Comparison of ENCODE assay signal across 24 cellular contexts in the genomic region with DNA sequence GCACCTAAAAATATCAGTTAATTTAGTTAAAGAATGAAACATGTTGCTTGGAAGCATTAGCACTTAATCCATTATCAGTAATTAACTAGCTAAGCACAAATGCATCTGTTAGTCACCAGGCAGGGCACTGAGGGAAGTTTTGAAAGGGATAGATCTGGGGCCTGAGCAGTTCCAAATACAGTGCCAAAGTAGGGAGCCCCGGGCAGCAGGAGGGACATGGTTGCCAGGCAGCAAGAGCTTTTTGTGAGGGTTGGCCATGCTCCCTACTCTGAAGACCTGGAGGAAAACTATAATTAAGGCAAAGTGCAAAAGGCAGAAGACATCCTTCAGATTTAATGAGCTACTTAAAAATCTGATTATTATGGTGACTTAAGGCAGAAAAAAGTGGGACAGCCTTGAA.
DNase-seq lines count a peak whose midpoint lies in the region; FAIRE-seq and TF ChIP-seq lines count a peak whose summit lies in the region.
"Had no signal": no experiment of that assay in that cellular context is flagged by ENCODE, and none has a peak within 500 bp of the region (broad histone marks: within the 10 kb centered on the region; RNA-seq: fewer than 3 reads in every experiment).

No MANE protein-coding gene starts in this region.

- no peak overlapping the region for H3K4me3 Mint-ChIP-seq in glutamatergic neuron (ENCODE audit: unreplicated experiment)
- H3K4me3 Mint-ChIP-seq: CD8-positive, alpha-beta T cell; IgD-negative memory B cell had no signal

- peak; percentile 92 for FAIRE-seq in D721Med (lab: Jason Lieb, UNC)
- FAIRE-seq: A204.1, GM12892, H1, RCC 7860 had no signal

- no peaks in the 10 kb centered on the region for H3K4me1 Mint-ChIP-seq in glutamatergic neuron (ENCODE audit: low read depth, unreplicated experiment)
- H3K4me1 Mint-ChIP-seq: IgD-negative memory B cell had no signal

- peaks cover 2% of the 10 kb centered on the region for H3K9me3 Mint-ChIP-seq in glutamatergic neuron (ENCODE audit: unreplicated experiment)
- H3K9me3 Mint-ChIP-seq: CD8-positive, alpha-beta T cell; IgD-negative memory B cell had no signal

- H3K27me3 Mint-ChIP-seq in glutamatergic neuron (ENCODE audit: unreplicated experiment), result no peaks in the 10 kb centered on the region

- no peak for TF ChIP-seq CTCF in D721Med (IDR thresholded peaks at IDR 0.05; ENCODE audit: insufficient read depth, missing control alignments)
- TF ChIP-seq CTCF in glutamatergic neuron (IDR thresholded peaks at IDR 0.05; ENCODE audit: partially characterized antibody, unreplicated experiment), result no peak

- H3K36me3 Mint-ChIP-seq in glutamatergic neuron (ENCODE audit: unreplicated experiment), result no peaks in the 10 kb centered on the region
- H3K36me3 Mint-ChIP-seq: CD8-positive, alpha-beta T cell; IgD-negative memory B cell had no signal

- DNase-seq in Ammon's horn (ENCODE audit: low spot score), result peak; percentile 16
- DNase-seq in D721Med (ENCODE audit: insufficient read length, low spot score), result no peak
- DNase-seq in NCI-H69 (lab: John Stamatoyannopoulos, UW), result peak; percentile 73
- peak; percentile 35 for DNase-seq in medulla oblongata (ENCODE audit: extremely low spot score)
- no peak for DNase-seq in stimulated activated CD4-positive, alpha-beta T cell treated with anti-CD3 and anti-CD28 coated beads, Interleukin-4, amount 100 ng/mL, for 1 hour
- no peak for DNase-seq in glutamatergic neuron
- DNase-seq in HPDE6-E6E7 (ENCODE audit: extremely low spot score), result no peak
- DNase-seq: Caco-2, DMS79 treated with DMSO at 0.1 percent for 48 hours, HCEC 1CT, NCI-H1048, NCI-H1694 treated with DMSO at 0.1 percent for 48 hours, NCI-H2081, NCI-H2171 treated with DMSO at 0.1 percent for 48 hours, NCI-H446, NCI-H524 treated with DMSO at 0.1 percent for 48 hours, SK-N-SH, SW 1271 had no signal

- H3K27ac Mint-ChIP-seq in glutamatergic neuron (ENCODE audit: unreplicated experiment), result no peak overlapping the region
- H3K27ac Mint-ChIP-seq: CD8-positive, alpha-beta T cell; IgD-negative memory B cell had no signal

Comparison
In these comparisons a context has a peak if more than half of its experiments do, and no peak if none do; other contexts are left out.
1. DNase-seq: peak in Ammon's horn (single experiment), NCI-H69 (single experiment) and medulla oblongata (single experiment); none in D721Med (single experiment), stimulated activated CD4-positive, alpha-beta T cell treated with anti-CD3 and anti-CD28 coated beads, Interleukin-4, amount 100 ng/mL, for 1 hour (single experiment), glutamatergic neuron (single experiment) and HPDE6-E6E7 (single experiment).